ENCODE assay signal across 2 cellular contexts in genomic region chr2:230687498-230687897, GRCh38.
TF ChIP-seq lines count a peak whose summit lies in the region.

No MANE protein-coding gene starts in this region.

TF ChIP-seq in HCT116, 20 proteins besides CTCF, POLR2A, EP300 and RAD21 (continued from another document):
- TF ChIP-seq JUND (IDR thresholded peaks at IDR 0.05) (peak; percentile 75), ZBTB33 (IDR thresholded peaks at IDR 0.05; ENCODE audit: extremely low read depth, insufficient replicate concordance, low read length) (no peak), TCF7L2 (IDR thresholded peaks at IDR 0.05; ENCODE audit: borderline replicate concordance, extremely low read depth, insufficient read depth, insufficient read length) (peak; percentile 90), EZH2 (IDR thresholded peaks at IDR 0.05) (no peak), FOSL1 (IDR thresholded peaks at IDR 0.05; ENCODE audit: low read depth) (peak; percentile 75), ATF3 (IDR thresholded peaks at IDR 0.05) (no peak), MAX (IDR thresholded peaks at IDR 0.05) (no peak), ZFX (IDR thresholded peaks at IDR 0.05) (no peak), EGR1 (IDR thresholded peaks at IDR 0.05; ENCODE audit: low read depth) (no peak), SP1 (IDR thresholded peaks at IDR 0.05; ENCODE audit: low read depth) (peak; percentile 83), CEBPB (IDR thresholded peaks at IDR 0.05; ENCODE audit: low read depth) (no peak), YY1 (IDR thresholded peaks at IDR 0.05; ENCODE audit: extremely low read depth, insufficient replicate concordance, low read depth, low read length) (peak; percentile 43), SRF (IDR thresholded peaks at IDR 0.05; ENCODE audit: low read depth) (no peak), REST (IDR thresholded peaks at IDR 0.05; ENCODE audit: low read depth) (no peak), EZH2phosphoT487 (IDR thresholded peaks at IDR 0.05; ENCODE audit: borderline replicate concordance) (no peak), SIN3A (IDR thresholded peaks at IDR 0.05; ENCODE audit: low read depth) (no peak; the same call in 1 of the 2 replicates), ELF1 (IDR thresholded peaks at IDR 0.05; ENCODE audit: borderline replicate concordance, low read depth) (no peak), POLR2AphosphoS5 (IDR thresholded peaks at IDR 0.05; ENCODE audit: low read depth, low read length) (peak; percentile 40; the same call in 1 of the 2 replicates), CBX3 (IDR thresholded peaks at IDR 0.05; ENCODE audit: low read depth) (peak; percentile 53; the same call in 1 of the 2 replicates)
TF ChIP-seq in HCT116: peak in this region for 7.

TF ChIP-seq in SK-N-SH, 30 proteins besides CTCF, POLR2A, EP300 and RAD21:
- TF ChIP-seq PBX3 (IDR thresholded peaks at IDR 0.05), result peak; percentile 39
- TF ChIP-seq FOSL2 (IDR thresholded peaks at IDR 0.05; ENCODE audit: borderline replicate concordance, low read depth), result peak; percentile 63; the same call in 1 of the 2 replicates
- TF ChIP-seq JUND (IDR thresholded peaks at IDR 0.05), result peak; percentile 44
- TF ChIP-seq MEF2A (IDR thresholded peaks at IDR 0.05; ENCODE audit: borderline replicate concordance, low read depth), result no peak
- no peak for TF ChIP-seq EZH2phosphoT487 (IDR thresholded peaks at IDR 0.05; ENCODE audit: borderline replicate concordance, low read depth)
- TF ChIP-seq RXRA (IDR thresholded peaks at IDR 0.05; ENCODE audit: borderline replicate concordance, low read depth), result peak; percentile 22; the same call in 1 of the 2 replicates
- TF ChIP-seq ELF1 (IDR thresholded peaks at IDR 0.05), result no peak
TF ChIP-seq in SK-N-SH: peak in this region for 4.
